In genomic region chr9:127783111-127783621, GRCh38 we compare ENCODE assay signal across 9 cellular contexts. TPM values are rescaled to one million over a fixed set of nuclear protein-coding genes. Genes with fewer than 3 reads are reported as not detected.
A peak's percentile ranks its signal among the peaks of the same experiment; 100 is the strongest.
DNase-seq lines count a peak whose midpoint lies in the region; ATAC-seq, FAIRE-seq and TF ChIP-seq lines count a peak whose summit lies in the region.
"Had no signal": no experiment of that assay in that cellular context is flagged by ENCODE, and none has a peak within 500 bp of the region (broad histone marks: within the 10 kb centered on the region; RNA-seq: fewer than 3 reads in every experiment).

No MANE protein-coding gene starts in this region.

- H2AFZ ChIP-seq in mesenchymal stem cell (ENCODE audit: low read depth, low read length) = no peak overlapping the region

- WGBS in sigmoid colon, 2 donors = 43 to 64% methylated on average over 15 of the region's 15 CpGs
- 93% methylated on average over 15 of the region's 15 CpGs for WGBS in mesenchymal stem cell

- H3K4me3 ChIP-seq in colonic mucosa = no peak overlapping the region
- no peak overlapping the region for H3K4me3 ChIP-seq in sigmoid colon
- no peak overlapping the region for H3K4me3 ChIP-seq in mesenchymal stem cell (ENCODE audit: insufficient read depth in 1 of 2, low read depth in 1 of 2, low read length in 2 of 2)
- H3K4me3 ChIP-seq: body of pancreas had no signal

- CTCF ChIA-PET in WTC11 (lab: Charles Lee) = interaction anchor here (0.7 to 2.9 kb wide), 6 partner anchors 12 to 86 kb away, joined by 3 to 21 read pairs (median 5); partner anchors contain the start of genes ENG and TOR2A

- no peak overlapping the region for H2BK15ac ChIP-seq in mesenchymal stem cell (ENCODE audit: low read depth, poor library complexity, severe bottlenecking)

- intact Hi-C loops in colonic mucosa (cut with DNase I) = no loop called here
- intact Hi-C loops in sigmoid colon (cut with DNase I) = loop anchor here (5.0 kb wide), 1 partner anchor 196 kb away; no protein-coding TSS in a partner anchor

- no peak for TF ChIP-seq EP300 in sigmoid colon (IDR thresholded peaks at IDR 0.05)

- H3K27ac ChIP-seq in colonic mucosa (peak overlapping the region; percentile 71), sigmoid colon (peak overlapping the region in 3 of 4 donors; percentile 33 to 99 (median 96)), mesenchymal stem cell (ENCODE audit: low read length, poor library complexity, severe bottlenecking) (no peak overlapping the region)

- H3K18ac ChIP-seq in mesenchymal stem cell (ENCODE audit: low read depth in 1 of 2, low read length in 2 of 2) = no peak overlapping the region

- H3K23ac ChIP-seq in mesenchymal stem cell (ENCODE audit: low read length in 2 of 2) = no peak overlapping the region

- no peak for DNase-seq in GM12891 (ENCODE audit: insufficient read length, low spot score)
- DNase-seq in WTC11 (ENCODE audit: low spot score) = peak; percentile 51
- peak; percentile 58 for DNase-seq in colonic mucosa
- DNase-seq in sigmoid colon = peak; percentile 77
- DNase-seq in mesenchymal stem cell = no peak
- no peak for DNase-seq in DMS153 treated with DMSO at 0.1 percent for 48 hours (lab: John Stamatoyannopoulos, UW; ENCODE audit: unreplicated experiment)
- no peak for DNase-seq in G401 (ENCODE audit: low spot score)

- H3K4me1 ChIP-seq in colonic mucosa (no peaks in the 10 kb centered on the region), sigmoid colon (peaks cover 0 to 24% (median 22%) of the 10 kb centered on the region in 4 donors), mesenchymal stem cell (ENCODE audit: control insufficient read depth, insufficient read depth, low read depth, low read length) (peaks cover 8% of the 10 kb centered on the region)

- no peaks in the 10 kb centered on the region for H3K27me3 Mint-ChIP-seq in WTC11 (ENCODE audit: low read depth)

- H4K91ac ChIP-seq in mesenchymal stem cell (ENCODE audit: low read length) = no peak overlapping the region

- no peak overlapping the region for H3K4me2 ChIP-seq in mesenchymal stem cell (ENCODE audit: low read length, poor library complexity, severe bottlenecking)

- peak; percentile 3; the same call in 1 of the 2 replicates for ATAC-seq in WTC11
- ATAC-seq in GM19324 (IDR thresholded peaks at IDR 0.05; ENCODE audit: low FRiP score, unreplicated experiment) = no peak
- ATAC-seq: body of pancreas had no signal

- no peak overlapping the region for H2BK120ac ChIP-seq in mesenchymal stem cell (ENCODE audit: low read depth, low read length)

- FAIRE-seq in GM12891 (lab: Jason Lieb, UNC) = peak; percentile 86

- H3K9me3 ChIP-seq in colonic mucosa (no peaks in the 10 kb centered on the region), sigmoid colon (no peaks in the 10 kb centered on the region), mesenchymal stem cell (ENCODE audit: control insufficient read depth, low read length) (no peaks in the 10 kb centered on the region)
- H3K9me3 ChIP-seq: body of pancreas had no signal

- no peaks in the 10 kb centered on the region for H3K9me3 Mint-ChIP-seq in WTC11

- no peak overlapping the region for H3K14ac ChIP-seq in mesenchymal stem cell (ENCODE audit: low read length in 2 of 2)

- H3K9ac ChIP-seq in colonic mucosa (ENCODE audit: low read depth in 2 of 2, low read length in 2 of 2) = peak overlapping the region in 1 of 2 donors; percentile 51
- H3K9ac ChIP-seq in mesenchymal stem cell (ENCODE audit: low read length) = no peak overlapping the region

- no peak overlapping the region for H2BK5ac ChIP-seq in mesenchymal stem cell (ENCODE audit: low read depth, low read length, poor library complexity, severe bottlenecking)

- H3K36me3 ChIP-seq in colonic mucosa (peaks cover 10% of the 10 kb centered on the region), sigmoid colon (peaks cover 9 to 12% (median 10%) of the 10 kb centered on the region in 4 donors), mesenchymal stem cell (ENCODE audit: control insufficient read depth in 1 of 2, insufficient read depth in 2 of 2, low read depth in 1 of 2, low read length in 2 of 2) (peaks cover 7 to 13% of the 10 kb centered on the region in 2 experiments)

- no peak overlapping the region for H3K4me3 Mint-ChIP-seq in WTC11

- no peak overlapping the region for H2BK12ac ChIP-seq in mesenchymal stem cell (ENCODE audit: low read length in 2 of 2)

- no peak overlapping the region for H3K27ac Mint-ChIP-seq in WTC11

- no peak overlapping the region for H4K8ac ChIP-seq in mesenchymal stem cell (ENCODE audit: low read length)

- H3K27me3 ChIP-seq in colonic mucosa = no peaks in the 10 kb centered on the region
- no peaks in the 10 kb centered on the region for H3K27me3 ChIP-seq in sigmoid colon
- H3K27me3 ChIP-seq in mesenchymal stem cell (ENCODE audit: control insufficient read depth in 1 of 2, insufficient read depth in 1 of 2, low read length in 2 of 2) = no peaks in the 10 kb centered on the region
- H3K27me3 ChIP-seq: body of pancreas had no signal

- TF ChIP-seq POLR2A in GM12891 (IDR thresholded peaks at IDR 0.05; ENCODE audit: low read depth, low read length) = no peak
- no peak for TF ChIP-seq POLR2A in sigmoid colon (IDR thresholded peaks at IDR 0.05)

- peaks cover 18% of the 10 kb centered on the region for H3K36me3 Mint-ChIP-seq in WTC11

- TF ChIP-seq CTCF in WTC11 (IDR thresholded peaks at IDR 0.05) (no peak), colonic mucosa (IDR thresholded peaks at IDR 0.05) (no peak), sigmoid colon (IDR thresholded peaks at IDR 0.05) (no peak)

- H3K4ac ChIP-seq in mesenchymal stem cell (ENCODE audit: low read depth in 1 of 2, low read length in 2 of 2) = no peak overlapping the region

- no peak overlapping the region for H2AK5ac ChIP-seq in mesenchymal stem cell (ENCODE audit: low read length, severe bottlenecking)

- H3K4me1 Mint-ChIP-seq in WTC11 = peaks cover 30% of the 10 kb centered on the region

- H3K79me1 ChIP-seq in mesenchymal stem cell (replicated peaks; ENCODE audit: low read length, poor library complexity, severe bottlenecking) = peaks cover under 1% of the 10 kb centered on the region

- POLR2A ChIA-PET in WTC11 (lab: Charles Lee) = interaction anchor here (0.9 kb wide), 1 partner anchor 11 kb away, joined by 3 read pairs; no protein-coding TSS in a partner anchor

- in situ Hi-C loops in G401 (cut with HindIII; ENCODE audit: low sequenced_read_pairs) = no loop called here

TF ChIP-seq in GM12891, 5 proteins besides CTCF, POLR2A, EP300 and RAD21:
- peak; percentile 63 for TF ChIP-seq POU2F2 (IDR thresholded peaks at IDR 0.05; ENCODE audit: low read depth, low read length)
- 0 out of 2 replicates have a peak, but pooled peaks have one; percentile 28 for TF ChIP-seq POLR2AphosphoS5 (IDR thresholded peaks at IDR 0.05; ENCODE audit: low read depth, low read length)
- peak; percentile 71 for TF ChIP-seq SPI1 (IDR thresholded peaks at IDR 0.05; ENCODE audit: low read depth, low read length)
- TF ChIP-seq PAX5 (IDR thresholded peaks at IDR 0.05; ENCODE audit: insufficient read depth, low read length, severe bottlenecking) = no peak
- TF ChIP-seq TAF1 (IDR thresholded peaks at IDR 0.05; ENCODE audit: low read depth, low read length) = peak; percentile 53

TF ChIP-seq in WTC11, 78 proteins besides CTCF, POLR2A, EP300 and RAD21 (continues in another document):
- TF ChIP-seq ATF6 (CRISPR knock-in tag; IDR thresholded peaks at IDR 0.05) (no peak), ZNF396 (CRISPR knock-in tag; IDR thresholded peaks at IDR 0.05; ENCODE audit: borderline replicate concordance) (no peak), ATF1 (CRISPR knock-in tag; IDR thresholded peaks at IDR 0.05) (no peak)

RNA-seq across cellular contexts. Expression of gene CDK9, which starts 2.7 kb away (rescaled TPM):
- polyA plus RNA-seq in GM12891 (2012; ENCODE audit: low read depth, missing spikeins) = 48.5 TPM
- total RNA-seq in WTC11 (2021) (106 to 111 TPM (median 107 TPM) in 3 replicates), colonic mucosa (10 to 100 TPM; 64.0 to 77.7 TPM), sigmoid colon (10 to 100 TPM; 44.9 to 77.2 (median 51.8) TPM)
- polyA plus RNA-seq in sigmoid colon = 10 to 100 TPM; 28.9 to 47.2 (median 32.4) TPM
- 44.3 TPM for polyA plus RNA-seq in mesenchymal stem cell (2013, experiment 1 of 2)
- 43.0 TPM for polyA plus RNA-seq in mesenchymal stem cell (2013, experiment 2 of 2)
- total RNA-seq in G401 (2014; rRNA removed; shearing (Covaris generic)) = 103 and 121 TPM in 2 replicates

RNA-seq across cellular contexts. Expression of gene SH2D3C, which starts 4.7 kb away (rescaled TPM):
- 10.6 TPM for polyA plus RNA-seq in GM12891 (2012; ENCODE audit: low read depth, missing spikeins)
- total RNA-seq in WTC11 (2021) (3.3 to 5.4 TPM (median 3.4 TPM) in 3 replicates), colonic mucosa (1 to 10 TPM; 3.5 TPM), sigmoid colon (1 to 10 TPM; 3.1 to 7.2 (median 4.9) TPM)
- 10 to 100 TPM in 1 of 3 donors, 1 to 10 TPM in 2; 1.4 to 11.3 (median 6.6) TPM for polyA plus RNA-seq in sigmoid colon
- 0.57 TPM for polyA plus RNA-seq in mesenchymal stem cell (2013, experiment 1 of 2)
- 0.58 TPM for polyA plus RNA-seq in mesenchymal stem cell (2013, experiment 2 of 2)
- 4.6 and 6.5 TPM in 2 replicates for total RNA-seq in G401 (2014; rRNA removed; shearing (Covaris generic))

RNA-seq across cellular contexts. Expression of gene FPGS, which starts 19.5 kb away (rescaled TPM):
- 48.1 TPM for polyA plus RNA-seq in GM12891 (2012; ENCODE audit: low read depth, missing spikeins)
- total RNA-seq in WTC11 (2021) = 67.7 to 81.7 TPM (median 69.3 TPM) in 3 replicates
- 10 to 100 TPM; 31.6 to 55.1 TPM for total RNA-seq in colonic mucosa
- 10 to 100 TPM; 32.1 to 47.9 (median 35.8) TPM for total RNA-seq in sigmoid colon
- polyA plus RNA-seq in sigmoid colon = 10 to 100 TPM in 2 of 3 donors, 1 to 10 TPM in 1; 9.2 to 51.3 (median 16.8) TPM
- 31.6 TPM for polyA plus RNA-seq in mesenchymal stem cell (2013, experiment 1 of 2)
- 30.7 TPM for polyA plus RNA-seq in mesenchymal stem cell (2013, experiment 2 of 2)
- 164 and 188 TPM in 2 replicates for total RNA-seq in G401 (2014; rRNA removed; shearing (Covaris generic))

RNA-seq across cellular contexts. Expression of gene TOR2A, which starts 48.1 kb away (rescaled TPM):
- polyA plus RNA-seq in GM12891 (2012; ENCODE audit: low read depth, missing spikeins) = 6.3 TPM
- total RNA-seq in WTC11 (2021) (14.4 to 19.4 TPM (median 16.6 TPM) in 3 replicates), colonic mucosa (10 to 100 TPM; 25.8 to 29.8 TPM), sigmoid colon (10 to 100 TPM in 1 of 4 donors, 1 to 10 TPM in 3; 6.1 to 10.4 (median 7.9) TPM)
- 10 to 100 TPM; 12.6 to 26.4 (median 15.7) TPM for polyA plus RNA-seq in sigmoid colon
- polyA plus RNA-seq in mesenchymal stem cell (2013, experiment 1 of 2) = 16.9 TPM
- 16.5 TPM for polyA plus RNA-seq in mesenchymal stem cell (2013, experiment 2 of 2)
- total RNA-seq in G401 (2014; rRNA removed; shearing (Covaris generic)) = 17.9 and 25.0 TPM in 2 replicates

Comparison
In these comparisons a context has a peak if more than half of its experiments do, and no peak if none do; other contexts are left out.
1. DNase-seq: peak in WTC11 (single experiment), colonic mucosa (single experiment) and sigmoid colon (single experiment); none in GM12891 (single experiment), mesenchymal stem cell (single experiment), DMS153 treated with DMSO at 0.1 percent for 48 hours (single experiment) and G401 (single experiment).